Comparison of ENCODE assay signal across 11 cellular contexts in genomic region chr22:30921108-30921507, GRCh38. TPM values are rescaled to one million over a fixed set of nuclear protein-coding genes. Genes with fewer than 3 reads are reported as not detected.
DNase-seq lines count a peak whose midpoint lies in the region; ATAC-seq and TF ChIP-seq lines count a peak whose summit lies in the region.
"Had no signal": no experiment of that assay in that cellular context is flagged by ENCODE, and none has a peak within 500 bp of the region (broad histone marks: within the 10 kb centered on the region; RNA-seq: fewer than 3 reads in every experiment).

No MANE protein-coding gene starts in this region.

- no peaks in the 10 kb centered on the region for H3K27me3 Mint-ChIP-seq in stimulated activated memory B cell treated with anti-CD40 and anti-IgM and Interleukin-4, amounts not matched to agents 10 μg/mL and 1 μg/mL and 100 μg/mL, for 72 hours

- TF ChIP-seq POLR2A in Peyer's patch (IDR thresholded peaks at IDR 0.05) (no peak), esophagus squamous epithelium (IDR thresholded peaks at IDR 0.05) (no peak)

- H3K27me3 ChIP-seq in Peyer's patch (no peaks in the 10 kb centered on the region), esophagus squamous epithelium (no peaks in the 10 kb centered on the region), brain microvascular endothelial cell (replicated peaks) (no peaks in the 10 kb centered on the region)
- H3K27me3 ChIP-seq: transverse colon had no signal

- WGBS in esophagus squamous epithelium, 2 donors, result 35 to 48% methylated on average over 5 to 6 of the region's 6 CpGs

- no peak for ATAC-seq in stimulated activated memory B cell treated with anti-CD40 and anti-IgM and Interleukin-4, amounts not matched to agents 10 μg/mL and 1 μg/mL and 100 μg/mL, for 72 hours

- H3K27ac ChIP-seq in Peyer's patch, result no peak overlapping the region
- H3K27ac ChIP-seq in esophagus squamous epithelium, result peak overlapping the region in 1 of 4 donors; percentile 32
- no peak overlapping the region for H3K27ac ChIP-seq in brain microvascular endothelial cell
- H3K27ac ChIP-seq: prostate gland had no signal

- TF ChIP-seq CTCF in Peyer's patch (IDR thresholded peaks at IDR 0.05) (no peak), esophagus squamous epithelium (IDR thresholded peaks at IDR 0.05) (no peak), brain microvascular endothelial cell (IDR thresholded peaks at IDR 0.05; ENCODE audit: low read depth, low read length, missing control alignments) (no peak)

- H3K4me3 Mint-ChIP-seq in stimulated activated memory B cell treated with anti-CD40 and anti-IgM and Interleukin-4, amounts not matched to agents 10 μg/mL and 1 μg/mL and 100 μg/mL, for 72 hours, result peak overlapping the region; percentile 83

- peak; percentile 47 for DNase-seq in activated CD8-positive, alpha-beta memory T cell treated with anti-CD3 and anti-CD28 coated beads for 24 hours
- no peak for DNase-seq in activated CD8-positive, alpha-beta memory T cell treated with anti-CD3 and anti-CD28 coated beads, Interleukin-2, amount 50 U/mL, for 48 hours
- peak in 2 of 3 donors; percentile 12 to 38 for DNase-seq in Peyer's patch
- no peak for DNase-seq in esophagus squamous epithelium (lab: John Stamatoyannopoulos, UW)
- DNase-seq in Kasumi-1 (lab: John Stamatoyannopoulos, UW), result no peak
- DNase-seq in brain microvascular endothelial cell, result no peak
- no peak for DNase-seq in NCI-H2227 treated with DMSO at 0.1 percent for 48 hours (lab: John Stamatoyannopoulos, UW)
- DNase-seq: NCI-H345, transverse colon had no signal

- H3K4me1 ChIP-seq in Peyer's patch, result peaks cover 0 to 7% (median 2%) of the 10 kb centered on the region in 4 donors
- H3K4me1 ChIP-seq in esophagus squamous epithelium, result peaks cover 0 to 21% (median 10%) of the 10 kb centered on the region in 3 donors
- H3K4me1 ChIP-seq: prostate gland had no signal

- H3K9me3 ChIP-seq in Peyer's patch, result peaks cover 0 to 2% (median 0%) of the 10 kb centered on the region in 4 donors
- H3K9me3 ChIP-seq in esophagus squamous epithelium, result no peaks in the 10 kb centered on the region
- H3K9me3 ChIP-seq: prostate gland had no signal

- peaks cover 13% of the 10 kb centered on the region for H3K4me1 Mint-ChIP-seq in stimulated activated memory B cell treated with anti-CD40 and anti-IgM and Interleukin-4, amounts not matched to agents 10 μg/mL and 1 μg/mL and 100 μg/mL, for 72 hours

- H3K36me3 ChIP-seq in Peyer's patch (peaks cover 0 to 11% (median 0%) of the 10 kb centered on the region in 3 donors), esophagus squamous epithelium (peaks cover 0 to 23% (median 2%) of the 10 kb centered on the region in 3 donors), brain microvascular endothelial cell (replicated peaks) (peaks cover 3% of the 10 kb centered on the region)
- H3K36me3 ChIP-seq: prostate gland, transverse colon had no signal

- H3K4me3 ChIP-seq in Peyer's patch, result peak overlapping the region in 2 of 4 donors; percentile 34 to 44
- H3K4me3 ChIP-seq in esophagus squamous epithelium, result peak overlapping the region; percentile 21 to 53 (median 41)
- H3K4me3 ChIP-seq in brain microvascular endothelial cell (ENCODE audit: low read depth, low read length), result no peak overlapping the region

- in situ Hi-C loops in brain microvascular endothelial cell (cut with HindIII; ENCODE audit: low pct_ligation_motif_present, low sequenced_read_pairs), result no loop called here

- peaks cover 4% of the 10 kb centered on the region for H3K9me3 Mint-ChIP-seq in stimulated activated memory B cell treated with anti-CD40 and anti-IgM and Interleukin-4, amounts not matched to agents 10 μg/mL and 1 μg/mL and 100 μg/mL, for 72 hours

- peaks cover 17% of the 10 kb centered on the region for H3K36me3 Mint-ChIP-seq in stimulated activated memory B cell treated with anti-CD40 and anti-IgM and Interleukin-4, amounts not matched to agents 10 μg/mL and 1 μg/mL and 100 μg/mL, for 72 hours

- intact Hi-C loops in esophagus squamous epithelium (cut with DNase I), result loop anchor here (10.0 kb wide), 1 partner anchor 286 kb away; the partner anchor contains the start of gene SLC35E4

- peak overlapping the region; percentile 89 for H3K27ac Mint-ChIP-seq in stimulated activated memory B cell treated with anti-CD40 and anti-IgM and Interleukin-4, amounts not matched to agents 10 μg/mL and 1 μg/mL and 100 μg/mL, for 72 hours

RNA-seq across cellular contexts. Expression of gene MORC2, which starts 47.5 kb away (rescaled TPM):
- total RNA-seq in Peyer's patch (10 to 100 TPM; 23.5 to 39.6 (median 29.5) TPM), esophagus squamous epithelium (10 to 100 TPM in 3 of 4 donors, 1 to 10 TPM in 1; 9.5 to 24.0 (median 13.1) TPM)

RNA-seq across cellular contexts. Expression of gene TUG1, which starts 48.0 kb away (rescaled TPM):
- total RNA-seq in Peyer's patch, result 100 to 1,000 TPM in 3 of 4 donors, 10 to 100 TPM in 1; 97.6 to 135 (median 109) TPM
- 10 to 100 TPM; 27.9 to 63.1 (median 41.5) TPM for total RNA-seq in esophagus squamous epithelium

Comparison
In these comparisons a context has a peak if more than half of its experiments do, and no peak if none do; other contexts are left out.
1. DNase-seq: peak in activated CD8-positive, alpha-beta memory T cell treated with anti-CD3 and anti-CD28 coated beads for 24 hours (single experiment) and Peyer's patch (2 of 3); none in activated CD8-positive, alpha-beta memory T cell treated with anti-CD3 and anti-CD28 coated beads, Interleukin-2, amount 50 U/mL, for 48 hours (single experiment), esophagus squamous epithelium (single experiment), Kasumi-1 (0 of 2), brain microvascular endothelial cell (single experiment) and NCI-H2227 treated with DMSO at 0.1 percent for 48 hours (single experiment).